Comparison of ENCODE assay signal across 37 cellular contexts in the genomic region with DNA sequence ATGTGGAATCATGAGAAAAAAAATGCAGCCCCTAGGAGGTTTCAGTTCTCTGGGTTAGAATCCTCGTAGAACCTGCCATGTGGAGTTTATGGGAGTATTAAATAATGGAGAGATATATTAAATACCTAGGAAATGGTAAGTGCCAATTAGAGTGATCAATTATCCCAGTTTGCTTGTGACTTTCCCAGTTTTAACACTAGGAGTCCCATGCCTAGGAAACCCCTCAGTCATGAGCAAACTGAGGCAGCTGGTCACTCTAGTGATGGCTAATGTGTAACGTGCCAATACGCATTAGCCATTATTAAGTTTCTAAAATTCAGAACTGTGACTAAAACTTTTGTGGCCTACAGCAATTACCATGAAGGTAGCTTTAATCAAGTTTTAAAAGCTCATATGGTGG.
"Had no signal": no experiment of that assay in that cellular context is flagged by ENCODE, and none has a peak within 500 bp of the region (broad histone marks: within the 10 kb centered on the region; RNA-seq: fewer than 3 reads in every experiment).

No MANE protein-coding gene starts in this region.

- H3K36me3 Mint-ChIP-seq: activated CD8-positive, alpha-beta memory T cell treated with anti-CD3 and anti-CD28 coated beads, Interleukin-2, amount 10 ng/mL, durations not matched to agents 7 days and 5 days; activated naive CD4-positive, alpha-beta T cell treated with anti-CD3 and anti-CD28 coated beads, Interleukin-2, amount 10 ng/mL, durations not matched to agents 7 days and 5 days; activated naive CD4-positive, alpha-beta T cell treated with anti-CD3 and anti-CD28 coated beads, Interleukin-2, amount 50 U/mL, for 24 hours; activated naive CD8-positive, alpha-beta T cell; activated naive CD8-positive, alpha-beta T cell treated with anti-CD3 and anti-CD28 coated beads, Interleukin-2, amount 10 ng/mL, durations not matched to agents 7 days and 5 days; brain had no signal

- ATAC-seq: activated CD4-positive, alpha-beta T cell treated with anti-CD3 and anti-CD28 coated beads for 36 hours; activated CD4-positive, CD25-positive, alpha-beta regulatory T cell treated with anti-CD3 and anti-CD28 coated beads, Interleukin-2, amount 50 U/mL, for 24 hours; activated CD8-positive, alpha-beta memory T cell treated with anti-CD3 and anti-CD28 coated beads, Interleukin-2, amount 10 ng/mL, durations not matched to agents 7 days and 5 days; activated CD8-positive, alpha-beta T cell treated with anti-CD3 and anti-CD28 coated beads, Interleukin-2, amount 10 ng/mL, durations not matched to agents 7 days and 5 days; activated naive CD8-positive, alpha-beta T cell treated with anti-CD3 and anti-CD28 coated beads, Interleukin-2, amount 50 U/mL, for 24 hours had no signal

- H3K27me3 ChIP-seq: ascending aorta, cardiac muscle cell had no signal

- H3K4me1 Mint-ChIP-seq: activated CD4-positive, alpha-beta memory T cell treated with anti-CD3 and anti-CD28 coated beads, Interleukin-2, amount 10 ng/mL, durations not matched to agents 7 days and 5 days; activated CD4-positive, alpha-beta T cell treated with anti-CD3 and anti-CD28 coated beads for 36 hours; activated CD4-positive, alpha-beta T cell treated with anti-CD3 and anti-CD28 coated beads, Interleukin-2, amount 10 ng/mL, durations not matched to agents 7 days and 5 days; activated CD8-positive, alpha-beta memory T cell treated with anti-CD3 and anti-CD28 coated beads, Interleukin-2, amount 10 ng/mL, durations not matched to agents 7 days and 5 days; activated naive CD4-positive, alpha-beta T cell treated with anti-CD3 and anti-CD28 coated beads, Interleukin-2, amount 10 ng/mL, durations not matched to agents 7 days and 5 days; activated naive CD4-positive, alpha-beta T cell treated with anti-CD3 and anti-CD28 coated beads, Interleukin-2, amount 50 U/mL, for 24 hours; activated naive CD8-positive, alpha-beta T cell treated with anti-CD3 and anti-CD28 coated beads, Interleukin-2, amount 10 ng/mL, durations not matched to agents 7 days and 5 days; activated naive CD8-positive, alpha-beta T cell treated with anti-CD3 and anti-CD28 coated beads, Interleukin-2, amount 50 U/mL, for 24 hours; brain; central memory CD8-positive, alpha-beta T cell had no signal

- DNase-seq: activated CD4-positive, alpha-beta memory T cell treated with anti-CD3 and anti-CD28 coated beads, Interleukin-2, amount 10 ng/mL, durations not matched to agents 7 days and 5 days; activated CD4-positive, alpha-beta T cell treated with anti-CD3 and anti-CD28 coated beads for 1 hour; activated CD4-positive, alpha-beta T cell treated with anti-CD3 and anti-CD28 coated beads for 36 hours; activated CD4-positive, alpha-beta T cell treated with anti-CD3 and anti-CD28 coated beads for 48 hours; activated CD4-positive, alpha-beta T cell treated with anti-CD3 and anti-CD28 coated beads, Interleukin-2, amount 10 ng/mL, durations not matched to agents 7 days and 5 days; activated CD4-positive, alpha-beta T cell treated with anti-CD3 and anti-CD28 coated beads, Interleukin-2, amount 50 U/mL, for 48 hours; activated CD4-positive, CD25-positive, alpha-beta regulatory T cell; activated CD8-positive, alpha-beta memory T cell treated with anti-CD3 and anti-CD28 coated beads for 24 hours; activated CD8-positive, alpha-beta memory T cell treated with anti-CD3 and anti-CD28 coated beads, Interleukin-2, amount 10 ng/mL, durations not matched to agents 7 days and 5 days; activated CD8-positive, alpha-beta memory T cell treated with anti-CD3 and anti-CD28 coated beads, Interleukin-2, amount 50 U/mL, for 48 hours; activated CD8-positive, alpha-beta T cell treated with anti-CD3 and anti-CD28 coated beads, Interleukin-2, amount 10 ng/mL, durations not matched to agents 7 days and 5 days; activated effector memory CD4-positive, alpha-beta T cell treated with Interleukin-2 at 50 U/mL for 16 hours; activated gamma-delta T cell; activated naive CD4-positive, alpha-beta T cell treated with anti-CD3 and anti-CD28 coated beads, Interleukin-2, amount 10 ng/mL, durations not matched to agents 7 days and 5 days; activated naive CD4-positive, alpha-beta T cell treated with Interleukin-2 at 50 U/mL for 16 hours; activated naive CD8-positive, alpha-beta T cell treated with anti-CD3 and anti-CD28 coated beads, Interleukin-2, amount 10 ng/mL, durations not matched to agents 7 days and 5 days; activated naive CD8-positive, alpha-beta T cell treated with anti-CD3 and anti-CD28 coated beads, Interleukin-2, amount 50 U/mL, for 24 hours; activated T-cell treated with anti-CD3 and anti-CD28 coated beads, Interleukin-2, amount 50 U/mL, for 24 hours; activated T-cell treated with anti-CD3 and anti-CD28 coated beads, Interleukin-2, amount 50 U/mL, for 48 hours; amygdala; anterior cingulate cortex; caudate nucleus; cerebellar nuclear complex; T-helper 1 cell; T-helper 2 cell; T-helper 9 cell had no signal

- H3K27me3 Mint-ChIP-seq: activated CD4-positive, alpha-beta memory T cell treated with anti-CD3 and anti-CD28 coated beads, Interleukin-2, amount 10 ng/mL, durations not matched to agents 7 days and 5 days; activated CD4-positive, alpha-beta T cell treated with anti-CD3 and anti-CD28 coated beads for 36 hours; activated CD4-positive, alpha-beta T cell treated with anti-CD3 and anti-CD28 coated beads, Interleukin-2, amount 10 ng/mL, durations not matched to agents 7 days and 5 days; activated CD8-positive, alpha-beta memory T cell treated with anti-CD3 and anti-CD28 coated beads, Interleukin-2, amount 10 ng/mL, durations not matched to agents 7 days and 5 days; activated naive CD4-positive, alpha-beta T cell treated with anti-CD3 and anti-CD28 coated beads, Interleukin-2, amount 10 ng/mL, durations not matched to agents 7 days and 5 days; activated naive CD4-positive, alpha-beta T cell treated with anti-CD3 and anti-CD28 coated beads, Interleukin-2, amount 50 U/mL, for 24 hours; activated naive CD8-positive, alpha-beta T cell; activated naive CD8-positive, alpha-beta T cell treated with anti-CD3 and anti-CD28 coated beads, Interleukin-2, amount 10 ng/mL, durations not matched to agents 7 days and 5 days; activated naive CD8-positive, alpha-beta T cell treated with anti-CD3 and anti-CD28 coated beads, Interleukin-2, amount 50 U/mL, for 24 hours; activated T-cell treated with anti-CD3 and anti-CD28 coated beads, Interleukin-2, amount 50 U/mL, for 24 hours; brain; central memory CD8-positive, alpha-beta T cell had no signal

- H3K4me3 ChIP-seq: ascending aorta, cardiac muscle cell had no signal

- H3K4me3 Mint-ChIP-seq: activated CD4-positive, alpha-beta memory T cell treated with anti-CD3 and anti-CD28 coated beads, Interleukin-2, amount 10 ng/mL, durations not matched to agents 7 days and 5 days; activated CD4-positive, alpha-beta T cell treated with anti-CD3 and anti-CD28 coated beads for 36 hours; activated CD4-positive, alpha-beta T cell treated with anti-CD3 and anti-CD28 coated beads, Interleukin-2, amount 10 ng/mL, durations not matched to agents 7 days and 5 days; activated CD8-positive, alpha-beta memory T cell treated with anti-CD3 and anti-CD28 coated beads, Interleukin-2, amount 10 ng/mL, durations not matched to agents 7 days and 5 days; activated CD8-positive, alpha-beta T cell treated with anti-CD3 and anti-CD28 coated beads, Interleukin-2, amount 10 ng/mL, durations not matched to agents 7 days and 5 days; activated naive CD4-positive, alpha-beta T cell treated with anti-CD3 and anti-CD28 coated beads, Interleukin-2, amount 10 ng/mL, durations not matched to agents 7 days and 5 days; activated naive CD4-positive, alpha-beta T cell treated with anti-CD3 and anti-CD28 coated beads, Interleukin-2, amount 50 U/mL, for 24 hours; activated naive CD8-positive, alpha-beta T cell; activated naive CD8-positive, alpha-beta T cell treated with anti-CD3 and anti-CD28 coated beads, Interleukin-2, amount 10 ng/mL, durations not matched to agents 7 days and 5 days; activated naive CD8-positive, alpha-beta T cell treated with anti-CD3 and anti-CD28 coated beads, Interleukin-2, amount 50 U/mL, for 24 hours; activated T-cell treated with anti-CD3 and anti-CD28 coated beads, Interleukin-2, amount 50 U/mL, for 24 hours; brain; central memory CD8-positive, alpha-beta T cell; T-helper 1 cell treated with Interleukin-12 subunit alpha and Interleukin-12 subunit beta and Interleukin-4 antibody, amounts not matched to agents 30 μg/mL and 1 μg/mL, for 36 hours; T-helper 2 cell treated with Interferon-gamma antibody and Interleukin-4, amounts not matched to agents 5 μg/mL and 100 μg/mL, for 36 hours had no signal

- H3K4me1 ChIP-seq: ascending aorta had no signal

- H3K36me3 ChIP-seq: ascending aorta, cardiac muscle cell had no signal

- H3K27ac ChIP-seq: ascending aorta, cardiac muscle cell, VCaP had no signal

- H3K9me3 ChIP-seq: ascending aorta had no signal

- H3K27ac Mint-ChIP-seq: activated CD4-positive, alpha-beta memory T cell treated with anti-CD3 and anti-CD28 coated beads, Interleukin-2, amount 10 ng/mL, durations not matched to agents 7 days and 5 days; activated CD4-positive, alpha-beta T cell treated with anti-CD3 and anti-CD28 coated beads for 36 hours; activated CD4-positive, alpha-beta T cell treated with anti-CD3 and anti-CD28 coated beads, Interleukin-2, amount 10 ng/mL, durations not matched to agents 7 days and 5 days; activated CD8-positive, alpha-beta memory T cell treated with anti-CD3 and anti-CD28 coated beads, Interleukin-2, amount 10 ng/mL, durations not matched to agents 7 days and 5 days; activated CD8-positive, alpha-beta T cell treated with anti-CD3 and anti-CD28 coated beads, Interleukin-2, amount 10 ng/mL, durations not matched to agents 7 days and 5 days; activated naive CD4-positive, alpha-beta T cell treated with anti-CD3 and anti-CD28 coated beads, Interleukin-2, amount 10 ng/mL, durations not matched to agents 7 days and 5 days; activated naive CD4-positive, alpha-beta T cell treated with anti-CD3 and anti-CD28 coated beads, Interleukin-2, amount 50 U/mL, for 24 hours; activated naive CD8-positive, alpha-beta T cell; activated naive CD8-positive, alpha-beta T cell treated with anti-CD3 and anti-CD28 coated beads, Interleukin-2, amount 10 ng/mL, durations not matched to agents 7 days and 5 days; activated naive CD8-positive, alpha-beta T cell treated with anti-CD3 and anti-CD28 coated beads, Interleukin-2, amount 50 U/mL, for 24 hours; activated T-cell treated with anti-CD3 and anti-CD28 coated beads, Interleukin-2, amount 50 U/mL, for 24 hours; activated T-helper 2 cell treated with anti-CD3 and anti-CD28 coated beads, Interferon-gamma antibody, Interleukin-2, Interleukin-4, amounts not matched to agents 10 μg/mL and 5 μg/mL and 100 μg/mL, durations not matched to agents 14 hours and 24 hours and 36 hours; brain; T-helper 1 cell treated with Interleukin-12 subunit alpha and Interleukin-12 subunit beta and Interleukin-4 antibody, amounts not matched to agents 30 μg/mL and 1 μg/mL, for 36 hours; T-helper 2 cell treated with Interferon-gamma antibody and Interleukin-4, amounts not matched to agents 5 μg/mL and 100 μg/mL, for 36 hours had no signal

- H3K9me3 Mint-ChIP-seq: activated CD4-positive, alpha-beta memory T cell treated with anti-CD3 and anti-CD28 coated beads, Interleukin-2, amount 10 ng/mL, durations not matched to agents 7 days and 5 days; activated naive CD8-positive, alpha-beta T cell treated with anti-CD3 and anti-CD28 coated beads, Interleukin-2, amount 10 ng/mL, durations not matched to agents 7 days and 5 days had no signal
